21 cellular contexts compared by ENCODE assay signal in genomic region chr18:28409811-28410210, GRCh38.
"Had no signal": no experiment of that assay in that cellular context is flagged by ENCODE, and none has a peak within 500 bp of the region (broad histone marks: within the 10 kb centered on the region; RNA-seq: fewer than 3 reads in every experiment).

No MANE protein-coding gene starts in this region.

- FAIRE-seq: RCC 7860 had no signal

- H3K27ac ChIP-seq: SJSA1, SK-N-MC had no signal

- H3K36me3 Mint-ChIP-seq: T-cell had no signal

- ATAC-seq: T-cell had no signal

- H3K4me1 Mint-ChIP-seq: T-cell had no signal

- H3K36me3 ChIP-seq: MG63, SJSA1 had no signal

- H3K4me3 Mint-ChIP-seq: T-cell had no signal

- DNase-seq: KBM-7, MG63, NCI-H1092, NCI-H1105 treated with DMSO at 0.1 percent for 48 hours, NCI-H1417 treated with DMSO at 0.1 percent for 48 hours, NCI-H146, NCI-H1694 treated with DMSO at 0.1 percent for 48 hours, NCI-H1930, NCI-H2081, NCI-H2107, NCI-H2227 treated with DMSO at 0.1 percent for 48 hours, NCI-H524, NCI-H526 treated with DMSO at 0.1 percent for 48 hours, NCI-H774, Right ventricle myocardium superior, RPMI8226, SIG-M5, T-cell had no signal

- H3K4me1 ChIP-seq: SJSA1 had no signal

- H3K27me3 ChIP-seq: MG63, SJSA1 had no signal

- H3K9me3 ChIP-seq: MG63, SJSA1 had no signal

- H3K4me3 ChIP-seq: MG63, SJSA1, SK-N-MC had no signal

- H3K27ac Mint-ChIP-seq: T-cell had no signal

- H3K27me3 Mint-ChIP-seq: T-cell had no signal
